1 cellular context compared by ENCODE assay signal in the genomic region with DNA sequence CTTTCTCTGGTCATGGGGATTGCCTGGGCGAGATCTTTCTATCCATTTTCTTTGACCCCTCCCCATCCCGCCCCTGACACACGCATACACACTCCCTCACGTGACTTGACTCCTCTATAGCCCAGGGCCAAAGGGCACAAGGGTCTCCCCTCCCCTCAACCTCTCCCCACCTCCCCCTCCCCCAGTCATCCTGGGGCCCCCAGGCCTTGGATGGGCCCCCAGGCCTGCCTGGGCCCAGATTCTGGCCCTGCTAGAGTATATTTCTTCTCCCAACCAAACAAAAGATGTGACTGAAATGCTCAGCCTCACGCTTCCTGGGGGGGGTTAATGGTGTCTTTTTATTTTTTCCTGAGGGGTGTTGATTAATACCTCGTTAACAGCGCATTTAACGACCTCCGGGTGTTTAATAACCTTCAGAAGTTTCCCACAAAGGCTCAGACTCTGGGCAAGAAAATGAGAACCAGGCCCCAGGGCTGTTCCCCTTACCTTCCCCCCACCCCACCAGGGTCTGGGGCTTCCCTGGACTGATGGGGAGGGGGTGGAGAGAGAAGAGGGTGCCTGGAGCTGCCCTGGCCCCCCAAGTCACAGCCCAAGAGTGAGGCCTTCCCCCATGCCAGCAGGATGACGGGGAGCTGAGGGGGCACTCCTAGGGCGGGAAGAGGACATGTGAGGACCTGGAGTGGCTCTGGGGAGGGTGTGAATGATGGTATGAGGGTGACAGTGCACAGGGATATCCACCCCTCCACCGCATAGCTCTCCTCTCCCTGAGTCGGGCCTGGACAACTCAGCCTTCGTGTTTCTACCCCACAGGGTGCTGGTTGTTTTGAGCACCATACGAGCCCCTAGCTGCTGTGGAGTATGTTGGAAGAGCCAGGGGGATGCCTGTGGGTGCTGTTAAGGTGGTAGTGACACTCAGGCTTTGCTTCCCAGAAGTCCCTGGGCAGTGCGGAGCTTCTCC.
A peak's percentile ranks its signal among the peaks of the same experiment; 100 is the strongest.
TF ChIP-seq lines count a peak whose summit lies in the region.

No MANE protein-coding gene starts in this region.

TF ChIP-seq in H1, 55 proteins besides CTCF, POLR2A, EP300 and RAD21:
- TF ChIP-seq TAF1 (IDR thresholded peaks at IDR 0.05; ENCODE audit: low read depth, low read length) = no peak
- TF ChIP-seq E2F6 (IDR thresholded peaks at IDR 0.05) = peak; percentile 44; the same call in 1 of the 2 replicates
- no peak for TF ChIP-seq ASH2L (IDR thresholded peaks at IDR 0.05; ENCODE audit: low read length)
- no peak for TF ChIP-seq PHF8 (conservative IDR thresholded peaks at IDR 0.05; ENCODE audit: low read depth, low read length)
